ENCODE assay signal across 8 cellular contexts in genomic region chrX:13487731-13488505, GRCh38.
DNase-seq lines count a peak whose midpoint lies in the region; ATAC-seq lines count a peak whose summit lies in the region.

No MANE protein-coding gene starts in this region.

- peak overlapping the region; percentile 73; the same call in 1 of the 2 replicates for H3K9ac ChIP-seq in iPS-20b (ENCODE audit: low read depth, low read length)

- H3K27me3 Mint-ChIP-seq in CD4-positive, CD25-positive, alpha-beta regulatory T cell, result no peaks in the 10 kb centered on the region

- peak overlapping the region in 1 of 3 donors; percentile 55 for H3K27ac Mint-ChIP-seq in CD4-positive, CD25-positive, alpha-beta regulatory T cell

- peak; percentile 8 to 75 (median 60) for DNase-seq in CD4-positive, CD25-positive, alpha-beta regulatory T cell
- DNase-seq in MG63, result peak; percentile 37
- DNase-seq in SK-N-DZ (ENCODE audit: low spot score), result peak; percentile 9
- peak; percentile 25 for DNase-seq in brain pericyte (ENCODE audit: low read depth, low spot score)
- DNase-seq in skeletal muscle cell (ENCODE audit: low read depth), result peak; percentile 95

- H3K9me3 Mint-ChIP-seq in CD4-positive, CD25-positive, alpha-beta regulatory T cell, result peaks cover 0 to 1% (median 0%) of the 10 kb centered on the region in 7 donors

- peak; percentile 57 to 59 for ATAC-seq in CD4-positive, CD25-positive, alpha-beta regulatory T cell (ENCODE audit: low read depth in 2 of 2)
- peak; percentile 55 for ATAC-seq in GM19372 (IDR thresholded peaks at IDR 0.05; ENCODE audit: low read depth, unreplicated experiment)
- ATAC-seq in HG03159 (IDR thresholded peaks at IDR 0.05; ENCODE audit: unreplicated experiment), result no peak

- no peaks in the 10 kb centered on the region for H3K9me3 ChIP-seq in CD4-positive, CD25-positive, alpha-beta regulatory T cell (ENCODE audit: control insufficient read depth in 2 of 2, low read length in 2 of 2)
- H3K9me3 ChIP-seq in MG63, result no peaks in the 10 kb centered on the region
- H3K9me3 ChIP-seq in iPS-20b (ENCODE audit: insufficient read depth, low read depth, low read length), result no peaks in the 10 kb centered on the region

- peaks cover 0 to 18% (median 10%) of the 10 kb centered on the region in 4 donors for H3K4me1 Mint-ChIP-seq in CD4-positive, CD25-positive, alpha-beta regulatory T cell

- H3K36me3 ChIP-seq in CD4-positive, CD25-positive, alpha-beta regulatory T cell (ENCODE audit: control insufficient read depth, insufficient read depth, low read length), result no peaks in the 10 kb centered on the region
- no peaks in the 10 kb centered on the region for H3K36me3 ChIP-seq in MG63
- no peaks in the 10 kb centered on the region for H3K36me3 ChIP-seq in iPS-20b (ENCODE audit: insufficient read depth, low read depth, low read length)

- peaks cover 8% of the 10 kb centered on the region for H3K4me1 ChIP-seq in CD4-positive, CD25-positive, alpha-beta regulatory T cell (ENCODE audit: control insufficient read depth, insufficient read depth, low read length, poor library complexity, severe bottlenecking)
- H3K4me1 ChIP-seq in iPS-20b (ENCODE audit: insufficient read depth, low read length), result peaks cover 8% of the 10 kb centered on the region; the same call in 1 of the 2 replicates

- peak overlapping the region; percentile 32 for H3K4me3 ChIP-seq in CD4-positive, CD25-positive, alpha-beta regulatory T cell (ENCODE audit: low read depth, low read length)
- H3K4me3 ChIP-seq in MG63 (no peak overlapping the region), iPS-20b (ENCODE audit: low read length) (no peak overlapping the region), skeletal muscle cell (ENCODE audit: low read depth, low read length) (no peak overlapping the region)

- H3K36me3 Mint-ChIP-seq in CD4-positive, CD25-positive, alpha-beta regulatory T cell, result no peaks in the 10 kb centered on the region

- H3K27me3 ChIP-seq in CD4-positive, CD25-positive, alpha-beta regulatory T cell (ENCODE audit: control insufficient read depth, insufficient read depth, low read length), result no peaks in the 10 kb centered on the region
- H3K27me3 ChIP-seq in MG63, result no peaks in the 10 kb centered on the region
- no peaks in the 10 kb centered on the region for H3K27me3 ChIP-seq in iPS-20b (ENCODE audit: insufficient read depth, low read length)

- peak overlapping the region in 1 of 4 donors; percentile 48 for H3K4me3 Mint-ChIP-seq in CD4-positive, CD25-positive, alpha-beta regulatory T cell

- H3K27ac ChIP-seq in CD4-positive, CD25-positive, alpha-beta regulatory T cell (ENCODE audit: insufficient read depth, low read length, poor library complexity, severe bottlenecking), result peak overlapping the region; percentile 33
- peak overlapping the region; percentile 64 for H3K27ac ChIP-seq in iPS-20b (ENCODE audit: low read length)

Comparison
In these comparisons a context has a peak if more than half of its experiments do, and no peak if none do; other contexts are left out.
1. DNase-seq: peak in every context shown above with its lines; median percentile 95 in skeletal muscle cell; 60 in CD4-positive, CD25-positive, alpha-beta regulatory T cell; 37 in MG63; 25 in brain pericyte; 9 in SK-N-DZ.